ENCODE assay signal across 8 cellular contexts in genomic region chr11:65900125-65900898, GRCh38. TPM values are rescaled to one million over a fixed set of nuclear protein-coding genes. Genes with fewer than 3 reads are reported as not detected.
DNase-seq lines count a peak whose midpoint lies in the region; ATAC-seq and TF ChIP-seq lines count a peak whose summit lies in the region.

Gene FOSL1, minus strand, starts transcription at chr11:65900388. Its CDS starts 49 bp downstream, at chr11:65900339.

- H3K27ac ChIP-seq in CD4-positive, alpha-beta T cell (ENCODE audit: low read depth, low read length), result no peak within 1 kb of the TSS

- no peaks in the 10 kb centered on the region for H3K9me3 ChIP-seq in CD4-positive, alpha-beta T cell (ENCODE audit: control insufficient read depth, low read length)

- CTCF ChIA-PET in CD4-positive, alpha-beta T cell (lab: Charles Lee), result interaction anchor here (1.3 to 2.9 kb wide), 6 partner anchors 8 to 189 kb away, joined by 4 to 21 read pairs (median 10); partner anchors contain the start of genes CCDC85B, FIBP, KAT5 and MUS81

- H3K36me3 Mint-ChIP-seq in CD4-positive, alpha-beta T cell (ENCODE audit: low read depth), result no peaks in the 10 kb centered on the region
- H3K36me3 Mint-ChIP-seq in nephron (ENCODE audit: low read depth), result no peaks in the 10 kb centered on the region

- no peaks in the 10 kb centered on the region for H3K9me3 Mint-ChIP-seq in CD4-positive, alpha-beta T cell
- no peaks in the 10 kb centered on the region for H3K9me3 Mint-ChIP-seq in nephron

- POLR2A ChIA-PET in CD4-positive, alpha-beta T cell (lab: Charles Lee), result interaction anchor here (1.0 to 5.3 kb wide), 9 partner anchors 11 to 285 kb away, joined by 3 to 80 read pairs (median 4); partner anchors contain the start of genes C11orf68, CCDC85B, FIBP and PCNX3

- peaks cover 18% of the 10 kb centered on the region for H3K27me3 Mint-ChIP-seq in CD4-positive, alpha-beta T cell
- peaks cover 93% of the 10 kb centered on the region for H3K27me3 Mint-ChIP-seq in nephron (ENCODE audit: low read depth)

- ATAC-seq in CD4-positive, alpha-beta T cell (ENCODE audit: poor library complexity), result peak; percentile 94
- ATAC-seq in GM19351 (IDR thresholded peaks at IDR 0.05; ENCODE audit: unreplicated experiment) (peak; percentile 82), HG03469 (IDR thresholded peaks at IDR 0.05; ENCODE audit: unreplicated experiment) (peak; percentile 67)

- peak within 1 kb of the TSS; percentile 92 for H3K4me3 ChIP-seq in fibroblast of mammary gland (ENCODE audit: control insufficient read depth, low read depth, low read length)

- DNase-seq in CD4-positive, alpha-beta T cell, result peak; percentile 81 to 94 (median 88)
- peak; percentile 77 to 90 for DNase-seq in activated T-helper 1 cell treated with anti-CD3 and anti-CD28 coated beads, Interleukin-2, amount 50 U/mL, for 16 hours (ENCODE audit: low read depth in 1 of 2, low spot score in 1 of 2)
- peak; percentile 95 for DNase-seq in fibroblast of mammary gland (ENCODE audit: low read depth)
- peak; percentile 83 to 94 (median 88) for DNase-seq in stimulated activated naive CD4-positive, alpha-beta T cell (lab: John Stamatoyannopoulos, UW)

- TF ChIP-seq CTCF in CD4-positive, alpha-beta T cell (IDR thresholded peaks at IDR 0.05), result no peak
- TF ChIP-seq CTCF in fibroblast of mammary gland (conservative IDR thresholded peaks at IDR 0.05; ENCODE audit: control insufficient read depth, insufficient read depth, low read depth, low read length), result no peak
- TF ChIP-seq CTCF in nephron (IDR thresholded peaks at IDR 0.05; ENCODE audit: unreplicated experiment in 3 of 3), result no peak

- H3K27ac Mint-ChIP-seq in CD4-positive, alpha-beta T cell, result peak within 1 kb of the TSS; percentile 79
- H3K27ac Mint-ChIP-seq in nephron, result no peak within 1 kb of the TSS

- H3K4me1 Mint-ChIP-seq in CD4-positive, alpha-beta T cell (ENCODE audit: low read depth), result peaks cover 5% of the 10 kb centered on the region
- peaks cover 8% of the 10 kb centered on the region for H3K4me1 Mint-ChIP-seq in nephron

- intact Hi-C loops in CD4-positive, alpha-beta T cell (cut with DNase I, micrococcal nuclease), result loop anchor here (1.0 kb wide), 2 partner anchors 10 to 19 kb away; partner anchors contain the start of genes C11orf68 (in 2 of the 2), CCDC85B (in 2 of the 2) and DRAP1 (in 2 of the 2)

- H3K4me3 Mint-ChIP-seq in CD4-positive, alpha-beta T cell, result peak within 1 kb of the TSS; percentile 72
- H3K4me3 Mint-ChIP-seq in nephron, result peak within 1 kb of the TSS; percentile 71 to 75 (median 74)

- H3K27me3 ChIP-seq in CD4-positive, alpha-beta T cell (ENCODE audit: control insufficient read depth, insufficient read depth, low read length), result peaks cover 12% of the 10 kb centered on the region

TF ChIP-seq in PFSK-1, 5 proteins besides CTCF, POLR2A, EP300 and RAD21:
- TF ChIP-seq, protein P1, sequence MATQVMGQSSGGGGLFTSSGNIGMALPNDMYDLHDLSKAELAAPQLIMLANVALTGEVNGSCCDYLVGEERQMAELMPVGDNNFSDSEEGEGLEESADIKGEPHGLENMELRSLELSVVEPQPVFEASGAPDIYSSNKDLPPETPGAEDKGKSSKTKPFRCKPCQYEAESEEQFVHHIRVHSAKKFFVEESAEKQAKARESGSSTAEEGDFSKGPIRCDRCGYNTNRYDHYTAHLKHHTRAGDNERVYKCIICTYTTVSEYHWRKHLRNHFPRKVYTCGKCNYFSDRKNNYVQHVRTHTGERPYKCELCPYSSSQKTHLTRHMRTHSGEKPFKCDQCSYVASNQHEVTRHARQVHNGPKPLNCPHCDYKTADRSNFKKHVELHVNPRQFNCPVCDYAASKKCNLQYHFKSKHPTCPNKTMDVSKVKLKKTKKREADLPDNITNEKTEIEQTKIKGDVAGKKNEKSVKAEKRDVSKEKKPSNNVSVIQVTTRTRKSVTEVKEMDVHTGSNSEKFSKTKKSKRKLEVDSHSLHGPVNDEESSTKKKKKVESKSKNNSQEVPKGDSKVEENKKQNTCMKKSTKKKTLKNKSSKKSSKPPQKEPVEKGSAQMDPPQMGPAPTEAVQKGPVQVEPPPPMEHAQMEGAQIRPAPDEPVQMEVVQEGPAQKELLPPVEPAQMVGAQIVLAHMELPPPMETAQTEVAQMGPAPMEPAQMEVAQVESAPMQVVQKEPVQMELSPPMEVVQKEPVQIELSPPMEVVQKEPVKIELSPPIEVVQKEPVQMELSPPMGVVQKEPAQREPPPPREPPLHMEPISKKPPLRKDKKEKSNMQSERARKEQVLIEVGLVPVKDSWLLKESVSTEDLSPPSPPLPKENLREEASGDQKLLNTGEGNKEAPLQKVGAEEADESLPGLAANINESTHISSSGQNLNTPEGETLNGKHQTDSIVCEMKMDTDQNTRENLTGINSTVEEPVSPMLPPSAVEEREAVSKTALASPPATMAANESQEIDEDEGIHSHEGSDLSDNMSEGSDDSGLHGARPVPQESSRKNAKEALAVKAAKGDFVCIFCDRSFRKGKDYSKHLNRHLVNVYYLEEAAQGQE (IDR thresholded peaks at IDR 0.05; ENCODE audit: insufficient read depth in 1 of 2, low read depth in 2 of 2, low read length in 2 of 2), result peak in 1 of 2 experiments; percentile 58; a peak in 1 of 4 replicates
- peak; percentile 84 for TF ChIP-seq SIN3A (IDR thresholded peaks at IDR 0.05; ENCODE audit: borderline replicate concordance, insufficient read depth, low read length)
- TF ChIP-seq POLR2AphosphoS5 (IDR thresholded peaks at IDR 0.05; ENCODE audit: low read depth, low read length), result peak; percentile 91
- no peak for TF ChIP-seq FOXP2 (optimal IDR thresholded peaks at IDR 0.05; ENCODE audit: borderline replicate concordance, extremely low read depth, extremely low read length, insufficient read depth)
- TF ChIP-seq TAF1 (IDR thresholded peaks at IDR 0.05; ENCODE audit: borderline replicate concordance, insufficient read depth, low read length), result peak; percentile 92; the same call in 1 of the 2 replicates

RNA-seq across cellular contexts. Expression of gene FOSL1, which starts in this region (rescaled TPM):
- 1 to 10 TPM; 1.8 to 2.2 TPM for total RNA-seq in CD4-positive, alpha-beta T cell
- 89.9 TPM for polyA plus RNA-seq in PFSK-1 (2012; ENCODE audit: insufficient read length, low read depth)
